ENCODE assay signal across 1 cellular context in genomic region chr16:23452572-23453337, GRCh38.
TF ChIP-seq lines count a peak whose summit lies in the region.

TSS of gene COG7 (minus strand) at chr16:23453189. CDS start at chr16:23452994, 195 bp downstream.

TF ChIP-seq in GM23338, 12 proteins besides CTCF, POLR2A, EP300 and RAD21 (continued from another document):
- TF ChIP-seq ZNF462 (CRISPR knock-in tag; IDR thresholded peaks at IDR 0.05): no peak
- TF ChIP-seq NANOG (IDR thresholded peaks at IDR 0.05; ENCODE audit: borderline replicate concordance): no peak
- TF ChIP-seq REST (IDR thresholded peaks at IDR 0.05; ENCODE audit: unreplicated experiment): no peak
- TF ChIP-seq ZNF331 (CRISPR knock-in tag; IDR thresholded peaks at IDR 0.05; ENCODE audit: low read depth): no peak
- no peak for TF ChIP-seq EZH2phosphoT487 (IDR thresholded peaks at IDR 0.05; ENCODE audit: unreplicated experiment)
